ENCODE assay signal across 13 cellular contexts in genomic region chr9:86794356-86795046, GRCh38.
DNase-seq lines count a peak whose midpoint lies in the region; ATAC-seq and TF ChIP-seq lines count a peak whose summit lies in the region.
"Had no signal": no experiment of that assay in that cellular context is flagged by ENCODE, and none has a peak within 500 bp of the region (broad histone marks: within the 10 kb centered on the region; RNA-seq: fewer than 3 reads in every experiment).

No MANE protein-coding gene starts in this region.

- TF ChIP-seq POLR2A in gastrocnemius medialis (IDR thresholded peaks at IDR 0.05): no peak

- no peak for TF ChIP-seq CTCF in brain microvascular endothelial cell (IDR thresholded peaks at IDR 0.05; ENCODE audit: low read depth, low read length, missing control alignments)
- no peak for TF ChIP-seq CTCF in right atrium auricular region (IDR thresholded peaks at IDR 0.05)
- TF ChIP-seq CTCF in gastrocnemius medialis (IDR thresholded peaks at IDR 0.05 in 4 of 5, conservative IDR thresholded peaks at IDR 0.05 in 1 of 5): no peak

- H3K36me3 ChIP-seq in brain microvascular endothelial cell (replicated peaks) (no peaks in the 10 kb centered on the region), right atrium auricular region (no peaks in the 10 kb centered on the region), gastrocnemius medialis (no peaks in the 10 kb centered on the region)

- no peaks in the 10 kb centered on the region for H3K27me3 ChIP-seq in brain microvascular endothelial cell (replicated peaks)
- no peaks in the 10 kb centered on the region for H3K27me3 ChIP-seq in right atrium auricular region
- no peaks in the 10 kb centered on the region for H3K27me3 ChIP-seq in gastrocnemius medialis

- H3K9me3 ChIP-seq in right atrium auricular region: no peaks in the 10 kb centered on the region
- no peaks in the 10 kb centered on the region for H3K9me3 ChIP-seq in gastrocnemius medialis

- H3K4me3 ChIP-seq in brain microvascular endothelial cell (ENCODE audit: low read depth, low read length): no peak overlapping the region
- no peak overlapping the region for H3K4me3 ChIP-seq in right atrium auricular region
- peak overlapping the region in 3 of 4 donors; percentile 17 to 35 (median 29) for H3K4me3 ChIP-seq in gastrocnemius medialis

- H3K27ac ChIP-seq in brain microvascular endothelial cell (no peak overlapping the region), right atrium auricular region (peak overlapping the region; percentile 4 to 63), gastrocnemius medialis (peak overlapping the region; percentile 45 to 54 (median 46))

- H3K4me1 ChIP-seq in right atrium auricular region: peaks cover 0 to 4% of the 10 kb centered on the region in 2 donors
- H3K4me1 ChIP-seq in gastrocnemius medialis: no peaks in the 10 kb centered on the region

- intact Hi-C loops in gastrocnemius medialis (cut with DNase I; ENCODE audit: low total_unique reads): loop anchor here (10.0 kb wide), 1 partner anchor 290 kb away; no protein-coding TSS in a partner anchor

- in situ Hi-C loops in brain microvascular endothelial cell (cut with HindIII; ENCODE audit: low pct_ligation_motif_present, low sequenced_read_pairs): no loop called here
- in situ Hi-C loops in gastrocnemius medialis (cut with MboI; ENCODE audit: low sequenced_read_pairs in 4 of 4): no loop called here

- peak; percentile 66 for DNase-seq in GM04503 (ENCODE audit: low read depth)
- peak; percentile 27 for DNase-seq in brain microvascular endothelial cell
- DNase-seq in right atrium auricular region (ENCODE audit: low spot score): no peak
- DNase-seq in gastrocnemius medialis: no peak
- DNase-seq in GM19238 (ENCODE audit: insufficient read length, low spot score): no peak
- DNase-seq in cerebellar cortex (ENCODE audit: low spot score): no peak
- no peak for DNase-seq in occipital lobe (lab: John Stamatoyannopoulos, UW)
- DNase-seq: CD4-positive, alpha-beta memory T cell; NCI-H524 treated with DMSO at 0.1 percent for 48 hours; SIG-M5; stimulated activated naive CD8-positive, alpha-beta T cell treated with anti-CD3 and anti-CD28 coated beads, Interleukin-15, amount 100 ng/mL, for 72 hours had no signal

- ATAC-seq in gastrocnemius medialis (peak; percentile 45 to 56), GM18519 (IDR thresholded peaks at IDR 0.05; ENCODE audit: low FRiP score, unreplicated experiment) (no peak)
- ATAC-seq: activated T-helper 17 cell treated with anti-CD3 and anti-CD28 coated beads, Interleukin-2, amount 50 U/mL, for 72 hours; stimulated activated naive CD8-positive, alpha-beta T cell treated with anti-CD3 and anti-CD28 coated beads, Interleukin-15, amount 100 ng/mL, for 72 hours had no signal

Comparison
In these comparisons a context has a peak if more than half of its experiments do, and no peak if none do; other contexts are left out.
1. DNase-seq: peak in GM04503 (single experiment) and brain microvascular endothelial cell (single experiment); none in right atrium auricular region (single experiment), gastrocnemius medialis (0 of 2), GM19238 (single experiment), cerebellar cortex (single experiment) and occipital lobe (single experiment).
2. H3K4me3 ChIP-seq: peak in gastrocnemius medialis (3 of 4); none in brain microvascular endothelial cell (single experiment) and right atrium auricular region (0 of 2).